In the genomic region with DNA sequence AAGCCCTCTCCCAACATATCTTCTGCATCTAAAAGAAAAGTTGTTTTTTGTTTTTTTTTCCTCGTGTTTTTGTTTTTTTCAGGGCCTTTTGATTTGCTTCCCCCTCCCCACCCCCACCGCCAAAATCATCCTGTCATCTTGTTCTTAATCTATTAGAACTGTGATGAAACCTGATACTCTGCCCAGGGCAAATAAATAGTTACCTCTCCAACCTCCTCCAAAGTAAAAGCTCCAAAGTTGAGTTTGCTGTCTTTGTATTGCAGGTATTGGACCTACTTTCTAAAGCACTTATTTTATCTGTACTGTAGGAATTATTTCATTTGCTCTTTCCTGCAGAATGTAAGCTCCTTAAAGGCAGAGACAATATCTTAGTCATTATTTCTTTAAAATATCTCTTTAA, we compare ENCODE assay signal across 13 cellular contexts.
"Had no signal": no experiment of that assay in that cellular context is flagged by ENCODE, and none has a peak within 500 bp of the region (broad histone marks: within the 10 kb centered on the region; RNA-seq: fewer than 3 reads in every experiment).

No MANE protein-coding gene starts in this region.

- H3K27ac ChIP-seq: adrenal gland, gastrocnemius medialis, left ventricle myocardium inferior, uterus had no signal

- H3K9me3 ChIP-seq: adrenal gland, gastrocnemius medialis, left ventricle myocardium inferior, stomach, uterus had no signal

- H3K36me3 ChIP-seq: adrenal gland, gastrocnemius medialis, left ventricle myocardium inferior, stomach, uterus had no signal

- DNase-seq: activated CD4-positive, alpha-beta T cell treated with anti-CD3 and anti-CD28 coated beads for 48 hours; activated CD8-positive, alpha-beta T cell treated with anti-CD3 and anti-CD28 coated beads, Interleukin-2, amount 10 ng/mL, durations not matched to agents 7 days and 5 days; activated naive CD4-positive, alpha-beta T cell treated with anti-CD3 and anti-CD28 coated beads for 36 hours; adrenal gland; central memory CD4-positive, alpha-beta T cell; cortex of kidney; effector memory CD4-positive, alpha-beta T cell; gastrocnemius medialis; islet precursor cell; left ventricle myocardium inferior; stomach; uterus had no signal

- H3K27me3 ChIP-seq: adrenal gland, gastrocnemius medialis, stomach, uterus had no signal

- ATAC-seq: activated CD8-positive, alpha-beta T cell treated with anti-CD3 and anti-CD28 coated beads, Interleukin-2, amount 10 ng/mL, durations not matched to agents 7 days and 5 days; gastrocnemius medialis had no signal

- H3K4me3 ChIP-seq: adrenal gland, gastrocnemius medialis, left ventricle myocardium inferior, skin epidermis, stomach, uterus had no signal

- H3K4me1 ChIP-seq: adrenal gland, gastrocnemius medialis, uterus had no signal
